Comparison of ENCODE assay signal across 12 cellular contexts in genomic region chrX:153642655-153643430, GRCh38. TPM values are rescaled to one million over a fixed set of nuclear protein-coding genes. Genes with fewer than 3 reads are reported as not detected.
DNase-seq lines count a peak whose midpoint lies in the region; ATAC-seq, FAIRE-seq and TF ChIP-seq lines count a peak whose summit lies in the region.
"Had no signal": no experiment of that assay in that cellular context is flagged by ENCODE, and none has a peak within 500 bp of the region (broad histone marks: within the 10 kb centered on the region; RNA-seq: fewer than 3 reads in every experiment).

No MANE protein-coding gene starts in this region.

- H3K27ac ChIP-seq in pancreas, result no peak overlapping the region
- H3K27ac ChIP-seq in gastrocnemius medialis, result no peak overlapping the region
- H3K27ac ChIP-seq: parathyroid adenoma had no signal

- no peak for TF ChIP-seq POLR2A in gastrocnemius medialis (IDR thresholded peaks at IDR 0.05)

- H3K9me3 ChIP-seq in HAP-1 (no peaks in the 10 kb centered on the region), pancreas (no peaks in the 10 kb centered on the region), gastrocnemius medialis (no peaks in the 10 kb centered on the region)

- DNase-seq in activated CD4-positive, alpha-beta memory T cell treated with anti-CD3 and anti-CD28 coated beads for 36 hours, result no peak
- DNase-seq in activated CD4-positive, alpha-beta memory T cell treated with anti-CD3 and anti-CD28 coated beads, Interleukin-2, amount 10 ng/mL, durations not matched to agents 7 days and 5 days, result no peak
- DNase-seq in HAP-1 (ENCODE audit: low spot score in 2 of 2), result peak in 1 of 2 experiments; percentile 41
- DNase-seq in pancreas, result peak in 4 of 6 donors; percentile 11 to 75 (median 34)
- DNase-seq in gastrocnemius medialis, result no peak
- no peak for DNase-seq in COR-L47 (lab: John Stamatoyannopoulos, UW)
- DNase-seq in NOMO-1 treated with DMSO at 0.1 percent for 48 hours (lab: John Stamatoyannopoulos, UW; ENCODE audit: unreplicated experiment), result no peak
- DNase-seq: NCI-H345 had no signal

- intact Hi-C loops in activated CD4-positive, alpha-beta memory T cell treated with anti-CD3 and anti-CD28 coated beads for 36 hours (cut with micrococcal nuclease), result no loop called here
- intact Hi-C loops in dendritic cell treated with granulocyte-macrophage colony-stimulating factor and Interleukin-4, amounts not matched to agents 40 ng/mL and 50 ng/mL, for 4 days (cut with micrococcal nuclease), result no loop called here
- intact Hi-C loops in pancreas (cut with DNase I) (loop anchor here in 1 of 3 donors (10.0 kb wide), 1 partner anchor 88 kb away; no protein-coding TSS in a partner anchor), gastrocnemius medialis (cut with DNase I; ENCODE audit: low total_unique reads) (no loop called here)

- TF ChIP-seq CTCF in pancreas (IDR thresholded peaks at IDR 0.05), result no peak
- no peak for TF ChIP-seq CTCF in gastrocnemius medialis (IDR thresholded peaks at IDR 0.05 in 4 of 5, conservative IDR thresholded peaks at IDR 0.05 in 1 of 5)

- H3K27me3 ChIP-seq in HAP-1 (ENCODE audit: low read depth) (no peaks in the 10 kb centered on the region), pancreas (peaks cover 0 to 36% (median 7%) of the 10 kb centered on the region in 4 donors), gastrocnemius medialis (peaks cover 19 to 61% (median 46%) of the 10 kb centered on the region in 3 donors)

- no peaks in the 10 kb centered on the region for H3K9me3 Mint-ChIP-seq in activated CD4-positive, alpha-beta memory T cell treated with anti-CD3 and anti-CD28 coated beads for 36 hours
- H3K9me3 Mint-ChIP-seq in activated CD4-positive, alpha-beta memory T cell treated with anti-CD3 and anti-CD28 coated beads, Interleukin-2, amount 10 ng/mL, durations not matched to agents 7 days and 5 days, result no peaks in the 10 kb centered on the region
- no peaks in the 10 kb centered on the region for H3K9me3 Mint-ChIP-seq in dendritic cell treated with granulocyte-macrophage colony-stimulating factor and Interleukin-4, amounts not matched to agents 40 ng/mL and 50 ng/mL, for 4 days

- peaks cover 32% of the 10 kb centered on the region for H3K27me3 Mint-ChIP-seq in activated CD4-positive, alpha-beta memory T cell treated with anti-CD3 and anti-CD28 coated beads for 36 hours
- peaks cover 39% of the 10 kb centered on the region for H3K27me3 Mint-ChIP-seq in activated CD4-positive, alpha-beta memory T cell treated with anti-CD3 and anti-CD28 coated beads, Interleukin-2, amount 10 ng/mL, durations not matched to agents 7 days and 5 days
- H3K27me3 Mint-ChIP-seq in dendritic cell treated with granulocyte-macrophage colony-stimulating factor and Interleukin-4, amounts not matched to agents 40 ng/mL and 50 ng/mL, for 4 days, result peaks cover 77% of the 10 kb centered on the region

- H3K36me3 ChIP-seq in HAP-1 (replicated peaks), result no peaks in the 10 kb centered on the region
- no peaks in the 10 kb centered on the region for H3K36me3 ChIP-seq in pancreas
- H3K36me3 ChIP-seq in gastrocnemius medialis, result no peaks in the 10 kb centered on the region

- no peak for FAIRE-seq in pancreas (lab: Jason Lieb, UNC)
- FAIRE-seq: bronchial epithelial cell, keratinocyte had no signal

- 5 to 40% methylated on average over 34 to 48 of the region's 48 CpGs for WGBS in pancreas, 2 donors

- in situ Hi-C loops in HAP-1 (cut with MboI; ENCODE audit: low sequenced_read_pairs) (no loop called here), gastrocnemius medialis (cut with MboI; ENCODE audit: low sequenced_read_pairs in 4 of 4) (no loop called here)

- H3K4me3 ChIP-seq in HAP-1, result peak overlapping the region; percentile 40
- peak overlapping the region in 1 of 4 donors; percentile 10 for H3K4me3 ChIP-seq in pancreas
- no peak overlapping the region for H3K4me3 ChIP-seq in gastrocnemius medialis

- ATAC-seq in pancreas, result no peak
- no peak for ATAC-seq in gastrocnemius medialis

- H3K4me1 ChIP-seq in HAP-1, result peaks cover 22% of the 10 kb centered on the region
- no peaks in the 10 kb centered on the region for H3K4me1 ChIP-seq in pancreas
- peaks cover 0 to 8% of the 10 kb centered on the region in 2 donors for H3K4me1 ChIP-seq in gastrocnemius medialis
- H3K4me1 ChIP-seq: parathyroid adenoma had no signal

- no peak overlapping the region for H3K27ac Mint-ChIP-seq in activated CD4-positive, alpha-beta memory T cell treated with anti-CD3 and anti-CD28 coated beads for 36 hours
- H3K27ac Mint-ChIP-seq in activated CD4-positive, alpha-beta memory T cell treated with anti-CD3 and anti-CD28 coated beads, Interleukin-2, amount 10 ng/mL, durations not matched to agents 7 days and 5 days, result no peak overlapping the region
- H3K27ac Mint-ChIP-seq in dendritic cell treated with granulocyte-macrophage colony-stimulating factor and Interleukin-4, amounts not matched to agents 40 ng/mL and 50 ng/mL, for 4 days, result no peak overlapping the region

- CTCF ChIA-PET in activated CD4-positive, alpha-beta memory T cell treated with anti-CD3 and anti-CD28 coated beads for 36 hours (lab: Charles Lee), result interaction anchor here (1.0 to 3.0 kb wide), 4 partner anchors 14 to 33 kb away, joined by 3 to 12 read pairs (median 7); no protein-coding TSS in a partner anchor
- CTCF ChIA-PET in activated CD4-positive, alpha-beta memory T cell treated with anti-CD3 and anti-CD28 coated beads, Interleukin-2, amount 10 ng/mL, durations not matched to agents 7 days and 5 days (lab: Charles Lee), result interaction anchor here (0.6 to 1.0 kb wide), 3 partner anchors 14 to 174 kb away, joined by 3 read pairs; no protein-coding TSS in a partner anchor

- no peaks in the 10 kb centered on the region for H3K36me3 Mint-ChIP-seq in activated CD4-positive, alpha-beta memory T cell treated with anti-CD3 and anti-CD28 coated beads for 36 hours
- no peaks in the 10 kb centered on the region for H3K36me3 Mint-ChIP-seq in activated CD4-positive, alpha-beta memory T cell treated with anti-CD3 and anti-CD28 coated beads, Interleukin-2, amount 10 ng/mL, durations not matched to agents 7 days and 5 days (ENCODE audit: low read depth)
- no peaks in the 10 kb centered on the region for H3K36me3 Mint-ChIP-seq in dendritic cell treated with granulocyte-macrophage colony-stimulating factor and Interleukin-4, amounts not matched to agents 40 ng/mL and 50 ng/mL, for 4 days (ENCODE audit: low read depth)

- H3K4me1 Mint-ChIP-seq in activated CD4-positive, alpha-beta memory T cell treated with anti-CD3 and anti-CD28 coated beads for 36 hours (ENCODE audit: low read depth), result peaks cover 9% of the 10 kb centered on the region
- H3K4me1 Mint-ChIP-seq in activated CD4-positive, alpha-beta memory T cell treated with anti-CD3 and anti-CD28 coated beads, Interleukin-2, amount 10 ng/mL, durations not matched to agents 7 days and 5 days, result peaks cover 9% of the 10 kb centered on the region
- peaks cover 13% of the 10 kb centered on the region for H3K4me1 Mint-ChIP-seq in dendritic cell treated with granulocyte-macrophage colony-stimulating factor and Interleukin-4, amounts not matched to agents 40 ng/mL and 50 ng/mL, for 4 days (ENCODE audit: low read depth)

- peak overlapping the region; percentile 26 for H3K4me3 Mint-ChIP-seq in activated CD4-positive, alpha-beta memory T cell treated with anti-CD3 and anti-CD28 coated beads for 36 hours
- H3K4me3 Mint-ChIP-seq in activated CD4-positive, alpha-beta memory T cell treated with anti-CD3 and anti-CD28 coated beads, Interleukin-2, amount 10 ng/mL, durations not matched to agents 7 days and 5 days, result no peak overlapping the region
- H3K4me3 Mint-ChIP-seq in dendritic cell treated with granulocyte-macrophage colony-stimulating factor and Interleukin-4, amounts not matched to agents 40 ng/mL and 50 ng/mL, for 4 days, result peak overlapping the region; percentile 37

- POLR2A ChIA-PET in activated CD4-positive, alpha-beta memory T cell treated with anti-CD3 and anti-CD28 coated beads for 36 hours (lab: Charles Lee), result no interaction called here
- POLR2A ChIA-PET in activated CD4-positive, alpha-beta memory T cell treated with anti-CD3 and anti-CD28 coated beads, Interleukin-2, amount 10 ng/mL, durations not matched to agents 7 days and 5 days (lab: Charles Lee), result no interaction called here

RNA-seq across cellular contexts. Expression of gene DUSP9, which starts 4.2 kb away (rescaled TPM):
- under 1 TPM; 0.12 to 0.26 TPM for total RNA-seq in activated CD4-positive, alpha-beta memory T cell treated with anti-CD3 and anti-CD28 coated beads for 36 hours
- not detected for total RNA-seq in activated CD4-positive, alpha-beta memory T cell treated with anti-CD3 and anti-CD28 coated beads, Interleukin-2, amount 10 ng/mL, durations not matched to agents 7 days and 5 days
- total RNA-seq in pancreas (under 1 TPM in 3 of 6 donors, not detected in 3; 0.09 to 0.28 (median 0.14) TPM), gastrocnemius medialis (not detected)
- under 1 TPM in 1 of 2 donors, not detected in 1; 0.07 TPM for polyA plus RNA-seq in pancreas

RNA-seq across cellular contexts. Expression of gene PNCK, which starts 30.8 kb away (rescaled TPM):
- under 1 TPM in 1 of 2 experiments, not detected in 1; 0.36 TPM for total RNA-seq in activated CD4-positive, alpha-beta memory T cell treated with anti-CD3 and anti-CD28 coated beads for 36 hours
- total RNA-seq in activated CD4-positive, alpha-beta memory T cell treated with anti-CD3 and anti-CD28 coated beads, Interleukin-2, amount 10 ng/mL, durations not matched to agents 7 days and 5 days, result under 1 TPM; 0.60 to 0.96 TPM
- total RNA-seq in pancreas, result under 1 TPM in 3 of 6 donors, not detected in 3; 0.35 to 0.67 (median 0.49) TPM
- under 1 TPM; 0.28 to 0.99 TPM for polyA plus RNA-seq in pancreas
- 1 to 10 TPM in 1 of 4 donors, under 1 TPM in 1, not detected in 2; 0.98 to 1.6 TPM for total RNA-seq in gastrocnemius medialis

RNA-seq across cellular contexts. Expression of gene CCNQ, which starts 43.9 kb away (rescaled TPM):
- total RNA-seq in activated CD4-positive, alpha-beta memory T cell treated with anti-CD3 and anti-CD28 coated beads for 36 hours, result 10 to 100 TPM; 18.1 to 18.9 TPM
- 10 to 100 TPM; 21.1 to 21.8 TPM for total RNA-seq in activated CD4-positive, alpha-beta memory T cell treated with anti-CD3 and anti-CD28 coated beads, Interleukin-2, amount 10 ng/mL, durations not matched to agents 7 days and 5 days
- total RNA-seq in pancreas, result 10 to 100 TPM in 1 of 6 donors, 1 to 10 TPM in 5; 6.7 to 10.6 (median 8.1) TPM
- polyA plus RNA-seq in pancreas, result 10 to 100 TPM; 26.3 to 32.1 TPM
- 10 to 100 TPM; 48.4 to 61.5 (median 52.8) TPM for total RNA-seq in gastrocnemius medialis

RNA-seq across cellular contexts. Expression of gene SLC6A8, which starts 44.9 kb away (rescaled TPM):
- total RNA-seq in activated CD4-positive, alpha-beta memory T cell treated with anti-CD3 and anti-CD28 coated beads for 36 hours, result 1 to 10 TPM in 1 of 2 experiments, under 1 TPM in 1; 0.95 to 1.3 TPM
- 1 to 10 TPM; 2.9 to 3.0 TPM for total RNA-seq in activated CD4-positive, alpha-beta memory T cell treated with anti-CD3 and anti-CD28 coated beads, Interleukin-2, amount 10 ng/mL, durations not matched to agents 7 days and 5 days
- 10 to 100 TPM in 4 of 6 donors, 1 to 10 TPM in 2; 8.4 to 15.8 (median 11.1) TPM for total RNA-seq in pancreas
- polyA plus RNA-seq in pancreas, result 10 to 100 TPM; 12.3 to 14.4 TPM
- total RNA-seq in gastrocnemius medialis, result 10 to 100 TPM; 40.1 to 78.1 (median 45.0) TPM

Comparison
In these comparisons a context has a peak if more than half of its experiments do, and no peak if none do; other contexts are left out.
1. DNase-seq: peak in pancreas (4 of 6); none in activated CD4-positive, alpha-beta memory T cell treated with anti-CD3 and anti-CD28 coated beads for 36 hours (single experiment), activated CD4-positive, alpha-beta memory T cell treated with anti-CD3 and anti-CD28 coated beads, Interleukin-2, amount 10 ng/mL, durations not matched to agents 7 days and 5 days (single experiment), gastrocnemius medialis (0 of 2), COR-L47 (single experiment) and NOMO-1 treated with DMSO at 0.1 percent for 48 hours (single experiment).